10 cellular contexts compared by ENCODE assay signal in the genomic region with DNA sequence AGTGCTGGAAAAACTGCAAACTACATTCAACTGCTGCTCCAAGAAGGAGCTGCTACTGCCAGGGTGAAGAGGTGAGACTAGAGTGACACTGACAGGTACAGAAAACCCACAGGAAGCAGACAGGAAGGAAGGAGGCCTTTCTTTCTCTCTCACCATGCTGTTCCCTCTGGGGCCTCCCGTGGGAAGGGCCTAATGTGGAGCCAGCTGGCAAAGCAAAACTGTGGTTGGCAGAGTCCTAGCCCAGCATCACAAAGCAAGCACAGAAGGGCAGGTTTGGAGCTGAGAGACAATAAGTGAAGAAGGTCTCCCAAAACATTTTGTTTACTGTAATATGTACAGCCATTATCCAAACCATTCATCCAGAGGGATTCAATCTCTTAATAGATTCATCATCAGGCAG.
DNase-seq lines count a peak whose midpoint lies in the region; ATAC-seq and TF ChIP-seq lines count a peak whose summit lies in the region.
"Had no signal": no experiment of that assay in that cellular context is flagged by ENCODE, and none has a peak within 500 bp of the region (broad histone marks: within the 10 kb centered on the region; RNA-seq: fewer than 3 reads in every experiment).

No MANE protein-coding gene starts in this region.

- DNase-seq in stimulated activated CD4-positive, alpha-beta T cell treated with anti-CD3 and anti-CD28 coated beads, Interleukin-15, amount 100 ng/mL, for 24 hours = peak; percentile 13
- DNase-seq in stimulated activated CD4-positive, alpha-beta T cell treated with anti-CD3 and anti-CD28 coated beads, Interleukin-12 subunit alpha, Interleukin-12 subunit beta, amount 100 ng/mL, for 4 hours = no peak
- no peak for DNase-seq in T-cell
- DNase-seq in glutamatergic neuron = peak; percentile 48
- no peak for DNase-seq in activated CD4-positive, CD25-positive, alpha-beta regulatory T cell (lab: John Stamatoyannopoulos, UW)
- DNase-seq in ovary = no peak
- no peak for DNase-seq in hepatic stellate cell (ENCODE audit: low spot score)
- DNase-seq in coronary artery (ENCODE audit: low spot score) = no peak
- DNase-seq: colonic mucosa, GDM1 had no signal

- peaks cover 35 to 66% (median 55%) of the 10 kb centered on the region in 3 donors for H3K4me1 Mint-ChIP-seq in T-cell
- H3K4me1 Mint-ChIP-seq in glutamatergic neuron (ENCODE audit: low read depth, unreplicated experiment) = peaks cover 16% of the 10 kb centered on the region

- no peaks in the 10 kb centered on the region for H3K27me3 ChIP-seq in ovary
- H3K27me3 ChIP-seq: colonic mucosa had no signal

- H3K4me3 Mint-ChIP-seq in T-cell (peak overlapping the region in 1 of 3 donors; percentile 58), glutamatergic neuron (ENCODE audit: unreplicated experiment) (peak overlapping the region; percentile 20)

- CTCF ChIA-PET in T-cell (lab: Charles Lee) = no interaction called here

- TF ChIP-seq CTCF in glutamatergic neuron (IDR thresholded peaks at IDR 0.05; ENCODE audit: partially characterized antibody, unreplicated experiment) (no peak), ovary (IDR thresholded peaks at IDR 0.05) (no peak), coronary artery (IDR thresholded peaks at IDR 0.05) (no peak)

- no peaks in the 10 kb centered on the region for H3K36me3 Mint-ChIP-seq in T-cell
- H3K36me3 Mint-ChIP-seq in glutamatergic neuron (ENCODE audit: unreplicated experiment) = peaks cover 7% of the 10 kb centered on the region

- H3K27ac Mint-ChIP-seq in T-cell (peak overlapping the region; percentile 61 to 69), glutamatergic neuron (ENCODE audit: unreplicated experiment) (peak overlapping the region; percentile 52)

- H3K9me3 Mint-ChIP-seq in T-cell = no peaks in the 10 kb centered on the region
- peaks cover 3% of the 10 kb centered on the region for H3K9me3 Mint-ChIP-seq in glutamatergic neuron (ENCODE audit: unreplicated experiment)

- TF ChIP-seq POLR2A in ovary (IDR thresholded peaks at IDR 0.05) = no peak

- H3K4me3 ChIP-seq in ovary = no peak overlapping the region
- no peak overlapping the region for H3K4me3 ChIP-seq in coronary artery
- H3K4me3 ChIP-seq: colonic mucosa had no signal

- POLR2A ChIA-PET in T-cell (lab: Charles Lee) = no interaction called here

- H3K9me3 ChIP-seq in ovary = no peaks in the 10 kb centered on the region
- H3K9me3 ChIP-seq: colonic mucosa had no signal

- H3K27me3 Mint-ChIP-seq in T-cell = no peaks in the 10 kb centered on the region
- peaks cover 8% of the 10 kb centered on the region for H3K27me3 Mint-ChIP-seq in glutamatergic neuron (ENCODE audit: unreplicated experiment)

- WGBS in ovary, 3 donors = 48 to 80% (median 50%) methylated on average over 1 of the region's 1 CpG

- H3K27ac ChIP-seq in ovary = no peak overlapping the region
- H3K27ac ChIP-seq in coronary artery = no peak overlapping the region
- H3K27ac ChIP-seq: colonic mucosa had no signal

- peak in 2 of 4 experiments; percentile 34 to 50 for ATAC-seq in T-cell (replicated peaks in 1 of 4)

- intact Hi-C loops in ovary (cut with DNase I) = no loop called here

- TF ChIP-seq EP300 in ovary (IDR thresholded peaks at IDR 0.05) = no peak

- peaks cover 3% of the 10 kb centered on the region for H3K4me1 ChIP-seq in ovary (ENCODE audit: insufficient read depth)
- H3K4me1 ChIP-seq: colonic mucosa had no signal

- no peaks in the 10 kb centered on the region for H3K36me3 ChIP-seq in ovary
- H3K36me3 ChIP-seq: colonic mucosa had no signal

Comparison
In these comparisons a context has a peak if more than half of its experiments do, and no peak if none do; other contexts are left out.
1. DNase-seq: peak in stimulated activated CD4-positive, alpha-beta T cell treated with anti-CD3 and anti-CD28 coated beads, Interleukin-15, amount 100 ng/mL, for 24 hours (single experiment) and glutamatergic neuron (single experiment); none in stimulated activated CD4-positive, alpha-beta T cell treated with anti-CD3 and anti-CD28 coated beads, Interleukin-12 subunit alpha, Interleukin-12 subunit beta, amount 100 ng/mL, for 4 hours (single experiment), T-cell (0 of 34), activated CD4-positive, CD25-positive, alpha-beta regulatory T cell (0 of 4), ovary (0 of 5), hepatic stellate cell (single experiment) and coronary artery (single experiment).